Comparison of ENCODE assay signal across 8 cellular contexts in the genomic region with DNA sequence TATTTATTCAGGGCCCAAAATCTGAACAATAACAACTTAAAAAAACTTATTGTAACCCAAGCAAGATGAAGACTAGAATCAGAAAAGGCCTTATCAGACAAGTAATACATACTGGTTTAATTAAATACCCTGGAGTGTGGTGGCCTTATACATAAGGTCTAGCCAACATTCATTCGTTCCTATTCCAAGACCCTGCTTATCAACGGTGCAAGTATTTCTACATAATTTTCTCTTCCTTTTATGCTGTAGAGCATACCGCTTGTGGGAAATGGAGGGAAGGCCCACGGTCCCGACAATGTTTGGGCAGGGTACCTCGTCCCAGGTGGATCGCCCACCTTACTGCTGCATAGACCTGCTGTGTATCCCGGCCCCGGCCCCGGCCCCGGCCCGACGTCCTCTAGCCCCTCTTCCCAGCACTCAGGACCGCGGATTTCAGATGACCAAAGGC. TPM values are rescaled to one million over a fixed set of nuclear protein-coding genes. Genes with fewer than 3 reads are reported as not detected.
DNase-seq lines count a peak whose midpoint lies in the region; TF ChIP-seq lines count a peak whose summit lies in the region.

No MANE protein-coding gene starts in this region.

- no peaks in the 10 kb centered on the region for H3K9me3 ChIP-seq in suprapubic skin

- TF ChIP-seq POLR2A in suprapubic skin (IDR thresholded peaks at IDR 0.05) = no peak

- intact Hi-C loops in activated T-helper 2 cell treated with anti-CD3 and anti-CD28 coated beads, Interferon-gamma antibody, Interleukin-2, Interleukin-4, amounts not matched to agents 10 μg/mL and 5 μg/mL and 100 μg/mL, durations not matched to agents 14 hours and 24 hours and 36 hours (cut with micrococcal nuclease) = no loop called here

- peak overlapping the region; percentile 96 for H3K27ac Mint-ChIP-seq in T-helper 2 cell treated with Interferon-gamma antibody and Interleukin-4, amounts not matched to agents 5 μg/mL and 100 μg/mL, for 36 hours
- peak overlapping the region; percentile 83 for H3K27ac Mint-ChIP-seq in activated T-helper 2 cell treated with anti-CD3 and anti-CD28 coated beads, Interferon-gamma antibody, Interleukin-2, Interleukin-4, amounts not matched to agents 10 μg/mL and 5 μg/mL and 100 μg/mL, durations not matched to agents 14 hours and 24 hours and 36 hours

- peak overlapping the region; percentile 99 for H3K4me3 Mint-ChIP-seq in T-helper 2 cell treated with Interferon-gamma antibody and Interleukin-4, amounts not matched to agents 5 μg/mL and 100 μg/mL, for 36 hours
- H3K4me3 Mint-ChIP-seq in activated T-helper 2 cell treated with anti-CD3 and anti-CD28 coated beads, Interferon-gamma antibody, Interleukin-2, Interleukin-4, amounts not matched to agents 10 μg/mL and 5 μg/mL and 100 μg/mL, durations not matched to agents 14 hours and 24 hours and 36 hours (ENCODE audit: low read depth) = peak overlapping the region; percentile 94

- H3K4me1 ChIP-seq in suprapubic skin = peaks cover 32% of the 10 kb centered on the region

- H3K4me1 Mint-ChIP-seq in T-helper 2 cell treated with Interferon-gamma antibody and Interleukin-4, amounts not matched to agents 5 μg/mL and 100 μg/mL, for 36 hours (ENCODE audit: low read depth) = peaks cover 25% of the 10 kb centered on the region
- peaks cover 24% of the 10 kb centered on the region for H3K4me1 Mint-ChIP-seq in activated T-helper 2 cell treated with anti-CD3 and anti-CD28 coated beads, Interferon-gamma antibody, Interleukin-2, Interleukin-4, amounts not matched to agents 10 μg/mL and 5 μg/mL and 100 μg/mL, durations not matched to agents 14 hours and 24 hours and 36 hours (ENCODE audit: low read depth)

- peaks cover 32% of the 10 kb centered on the region for H3K36me3 Mint-ChIP-seq in T-helper 2 cell treated with Interferon-gamma antibody and Interleukin-4, amounts not matched to agents 5 μg/mL and 100 μg/mL, for 36 hours (ENCODE audit: low read depth)
- peaks cover 33% of the 10 kb centered on the region for H3K36me3 Mint-ChIP-seq in activated T-helper 2 cell treated with anti-CD3 and anti-CD28 coated beads, Interferon-gamma antibody, Interleukin-2, Interleukin-4, amounts not matched to agents 10 μg/mL and 5 μg/mL and 100 μg/mL, durations not matched to agents 14 hours and 24 hours and 36 hours (ENCODE audit: low read depth)

- H3K27me3 ChIP-seq in suprapubic skin = no peaks in the 10 kb centered on the region

- H3K36me3 ChIP-seq in suprapubic skin = peaks cover 21% of the 10 kb centered on the region

- TF ChIP-seq EP300 in suprapubic skin (IDR thresholded peaks at IDR 0.05) = no peak

- no peak for DNase-seq in T-helper 2 cell treated with Interferon-gamma antibody and Interleukin-4, amounts not matched to agents 5 μg/mL and 100 μg/mL, for 36 hours (ENCODE audit: low spot score)
- DNase-seq in T-helper 2 cell (no peak), iris pigment epithelial cell (ENCODE audit: low read depth) (peak; percentile 9), suprapubic skin (ENCODE audit: low spot score in 2 of 2) (no peak), NCI-H1417 treated with DMSO at 0.1 percent for 48 hours (lab: John Stamatoyannopoulos, UW) (no peak), AML-193 (lab: John Stamatoyannopoulos, UW) (no peak), DMS153 treated with DMSO at 0.1 percent for 48 hours (lab: John Stamatoyannopoulos, UW; ENCODE audit: unreplicated experiment) (no peak)
- DNase-seq in activated T-helper 2 cell treated with anti-CD3 and anti-CD28 coated beads, Interferon-gamma antibody, Interleukin-2, Interleukin-4, amounts not matched to agents 10 μg/mL and 5 μg/mL and 100 μg/mL, durations not matched to agents 14 hours and 24 hours and 36 hours (ENCODE audit: low spot score) = no peak

- no peak for TF ChIP-seq CTCF in suprapubic skin (IDR thresholded peaks at IDR 0.05)

- no peaks in the 10 kb centered on the region for H3K27me3 Mint-ChIP-seq in T-helper 2 cell treated with Interferon-gamma antibody and Interleukin-4, amounts not matched to agents 5 μg/mL and 100 μg/mL, for 36 hours (ENCODE audit: low read depth)
- H3K27me3 Mint-ChIP-seq in activated T-helper 2 cell treated with anti-CD3 and anti-CD28 coated beads, Interferon-gamma antibody, Interleukin-2, Interleukin-4, amounts not matched to agents 10 μg/mL and 5 μg/mL and 100 μg/mL, durations not matched to agents 14 hours and 24 hours and 36 hours (ENCODE audit: low read depth) = no peaks in the 10 kb centered on the region

- H3K27ac ChIP-seq in suprapubic skin = peak overlapping the region; percentile 99

- WGBS in suprapubic skin = 3% methylated on average over 15 of the region's 15 CpGs

- peak overlapping the region; percentile 88 for H3K4me3 ChIP-seq in suprapubic skin

- no peaks in the 10 kb centered on the region for H3K9me3 Mint-ChIP-seq in T-helper 2 cell treated with Interferon-gamma antibody and Interleukin-4, amounts not matched to agents 5 μg/mL and 100 μg/mL, for 36 hours
- no peaks in the 10 kb centered on the region for H3K9me3 Mint-ChIP-seq in activated T-helper 2 cell treated with anti-CD3 and anti-CD28 coated beads, Interferon-gamma antibody, Interleukin-2, Interleukin-4, amounts not matched to agents 10 μg/mL and 5 μg/mL and 100 μg/mL, durations not matched to agents 14 hours and 24 hours and 36 hours

RNA-seq across cellular contexts. Expression of a gene that starts 0.7 kb away (rescaled TPM):
- 46.0 and 51.5 TPM in 2 replicates for total RNA-seq in activated T-helper 2 cell treated with anti-CD3 and anti-CD28 coated beads, Interferon-gamma antibody, Interleukin-2, Interleukin-4, amounts not matched to agents 10 μg/mL and 5 μg/mL and 100 μg/mL, durations not matched to agents 14 hours and 24 hours and 36 hours
- 10 to 100 TPM; 28.9 to 46.4 (median 37.4) TPM for total RNA-seq in suprapubic skin

RNA-seq across cellular contexts. Expression of a gene that starts 33.6 kb away (rescaled TPM):
- 0.25 and 0.32 TPM in 2 replicates for total RNA-seq in activated T-helper 2 cell treated with anti-CD3 and anti-CD28 coated beads, Interferon-gamma antibody, Interleukin-2, Interleukin-4, amounts not matched to agents 10 μg/mL and 5 μg/mL and 100 μg/mL, durations not matched to agents 14 hours and 24 hours and 36 hours
- 1 to 10 TPM in 3 of 4 donors, under 1 TPM in 1; 0.98 to 2.5 (median 1.3) TPM for total RNA-seq in suprapubic skin

RNA-seq across cellular contexts. Expression of a gene that starts 53.5 kb away (rescaled TPM):
- total RNA-seq in activated T-helper 2 cell treated with anti-CD3 and anti-CD28 coated beads, Interferon-gamma antibody, Interleukin-2, Interleukin-4, amounts not matched to agents 10 μg/mL and 5 μg/mL and 100 μg/mL, durations not matched to agents 14 hours and 24 hours and 36 hours = 15.5 and 19.9 TPM in 2 replicates
- total RNA-seq in suprapubic skin = 10 to 100 TPM in 2 of 4 donors, 1 to 10 TPM in 2; 9.6 to 25.2 (median 10.7) TPM
